In the genomic region with DNA sequence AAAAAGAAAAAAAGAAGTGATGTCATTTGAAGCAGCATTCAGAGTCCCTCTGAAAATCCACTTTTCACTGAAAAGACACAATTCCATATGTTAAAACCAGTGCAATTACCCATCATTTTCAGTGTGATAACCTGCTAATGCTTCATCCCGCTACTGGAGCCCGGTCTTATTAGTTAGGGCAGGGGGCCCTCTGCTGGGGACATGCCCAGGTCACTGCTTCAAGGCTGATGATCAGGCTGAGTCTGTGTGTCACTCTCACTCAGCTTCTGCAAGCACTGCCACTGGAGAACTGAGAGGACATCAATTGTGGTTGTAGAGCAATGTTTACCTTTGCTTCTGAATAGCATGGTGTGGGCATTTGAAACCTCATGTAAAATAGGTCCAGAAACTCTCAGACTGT, we compare ENCODE assay signal across 8 cellular contexts. TPM values are rescaled to one million over a fixed set of nuclear protein-coding genes. Genes with fewer than 3 reads are reported as not detected.
DNase-seq lines count a peak whose midpoint lies in the region; ATAC-seq and TF ChIP-seq lines count a peak whose summit lies in the region.

No MANE protein-coding gene starts in this region.

- H3K9me3 ChIP-seq in A673 (ENCODE audit: low read depth, low read length, poor library complexity, severe bottlenecking): no peaks in the 10 kb centered on the region

- H3K4me1 ChIP-seq in A673 (ENCODE audit: insufficient read depth, low read length, poor library complexity, severe bottlenecking): no peaks in the 10 kb centered on the region

- H3K4me3 ChIP-seq in A673 (ENCODE audit: low read depth, low read length, poor library complexity, severe bottlenecking) (no peak overlapping the region), kidney epithelial cell (ENCODE audit: low read depth, low read length) (no peak overlapping the region)

- peaks cover 2% of the 10 kb centered on the region for H3K4me1 Mint-ChIP-seq in activated T-cell treated with anti-CD3 and anti-CD28 coated beads, Interleukin-2, amount 50 U/mL, for 24 hours (ENCODE audit: low read depth)

- TF ChIP-seq CTCF in A673 (conservative IDR thresholded peaks at IDR 0.05; ENCODE audit: low read depth, low read length) (peak; percentile 56), GM12874 (IDR thresholded peaks at IDR 0.05; ENCODE audit: insufficient read depth, low read depth, low read length) (peak; percentile 33; the same call in 1 of the 2 replicates), kidney epithelial cell (IDR thresholded peaks at IDR 0.05; ENCODE audit: insufficient read depth, low read length, poor library complexity, severe bottlenecking) (peak; percentile 48)

- DNase-seq in A673 (ENCODE audit: low spot score) (peak; percentile 67), NCI-H345 (lab: John Stamatoyannopoulos, UW) (peak; percentile 35), kidney epithelial cell (ENCODE audit: low read depth) (no peak), AG08395 (ENCODE audit: low spot score) (no peak), AG08396 (ENCODE audit: low spot score) (no peak)
- peak; percentile 41 for DNase-seq in activated T-cell treated with anti-CD3 and anti-CD28 coated beads, Interleukin-2, amount 50 U/mL, for 24 hours

- H3K27me3 ChIP-seq in A673 (replicated peaks; ENCODE audit: insufficient read depth, low read depth, low read length, poor library complexity): no peaks in the 10 kb centered on the region
- no peaks in the 10 kb centered on the region for H3K27me3 ChIP-seq in kidney epithelial cell (ENCODE audit: control insufficient read depth, insufficient read depth, low read length)

- POLR2A ChIA-PET in A673 (lab: Charles Lee; ENCODE audit: low non-redundant PET): no interaction called here

- H3K27ac Mint-ChIP-seq in activated T-cell treated with anti-CD3 and anti-CD28 coated beads, Interleukin-2, amount 50 U/mL, for 24 hours: no peak overlapping the region

- CTCF ChIA-PET in A673 (lab: Charles Lee): interaction anchor here (0.9 kb wide), 1 partner anchor 941 kb away, joined by 5 read pairs; no protein-coding TSS in a partner anchor

- intact Hi-C loops in A673 (cut with micrococcal nuclease; ENCODE audit: unreplicated experiment): loop anchor here (2.0 kb wide), 1 partner anchor 919 kb away; no protein-coding TSS in a partner anchor

- H3K4me3 Mint-ChIP-seq in activated T-cell treated with anti-CD3 and anti-CD28 coated beads, Interleukin-2, amount 50 U/mL, for 24 hours: no peak overlapping the region

- ATAC-seq in HG02852 (IDR thresholded peaks at IDR 0.05; ENCODE audit: unreplicated experiment): peak; percentile 68

- peaks cover 8% of the 10 kb centered on the region for H3K27me3 Mint-ChIP-seq in activated T-cell treated with anti-CD3 and anti-CD28 coated beads, Interleukin-2, amount 50 U/mL, for 24 hours

- H3K27ac ChIP-seq in A673 (ENCODE audit: low read depth, low read length, poor library complexity, severe bottlenecking): no peak overlapping the region

- H3K36me3 Mint-ChIP-seq in activated T-cell treated with anti-CD3 and anti-CD28 coated beads, Interleukin-2, amount 50 U/mL, for 24 hours (ENCODE audit: low read depth): no peaks in the 10 kb centered on the region

- H3K36me3 ChIP-seq in A673 (ENCODE audit: insufficient read depth, low read length, poor library complexity, severe bottlenecking) (no peaks in the 10 kb centered on the region), kidney epithelial cell (ENCODE audit: control insufficient read depth, insufficient read depth, low read length) (no peaks in the 10 kb centered on the region)

- H3K9me3 Mint-ChIP-seq in activated T-cell treated with anti-CD3 and anti-CD28 coated beads, Interleukin-2, amount 50 U/mL, for 24 hours: no peaks in the 10 kb centered on the region

- no TSS peak for BruUV-seq in A673 (replicated peaks; lab: Mats Ljungman, UMichigan)

RNA-seq across cellular contexts. Expression of gene NXPH2, which starts 49.1 kb away (rescaled TPM):
- total RNA-seq in A673 (2021): 4.8 and 5.4 TPM in 2 replicates
- total RNA-seq in kidney epithelial cell: not detected in 2 replicates

Comparison
In these comparisons a context has a peak if more than half of its experiments do, and no peak if none do; other contexts are left out.
1. DNase-seq: peak in A673 (single experiment), NCI-H345 (single experiment) and activated T-cell treated with anti-CD3 and anti-CD28 coated beads, Interleukin-2, amount 50 U/mL, for 24 hours (single experiment); none in kidney epithelial cell (single experiment), AG08395 (single experiment) and AG08396 (single experiment).
2. Peak in every context shown above with its lines, with median percentiles within 50 percentile points of each other: CTCF ChIP-seq.